17 cellular contexts compared by ENCODE assay signal in genomic region chr1:190908691-190909090, GRCh38.
"Had no signal": no experiment of that assay in that cellular context is flagged by ENCODE, and none has a peak within 500 bp of the region (broad histone marks: within the 10 kb centered on the region; RNA-seq: fewer than 3 reads in every experiment).

No MANE protein-coding gene starts in this region.

- H3K27ac Mint-ChIP-seq: activated naive CD4-positive, alpha-beta T cell treated with anti-CD3 and anti-CD28 coated beads, Interleukin-2, amount 50 U/mL, for 72 hours; activated T-cell treated with anti-CD3 and anti-CD28 coated beads, Interleukin-2, amount 50 U/mL, for 24 hours; immature natural killer cell; naive thymus-derived CD4-positive, alpha-beta T cell; stimulated activated effector memory CD8-positive, alpha-beta T cell treated with anti-CD3 and anti-CD28 coated beads, Interleukin-12 subunit alpha, Interleukin-12 subunit beta, amount 100 ng/mL, for 72 hours had no signal

- H3K27me3 Mint-ChIP-seq: activated T-cell treated with anti-CD3 and anti-CD28 coated beads, Interleukin-2, amount 50 U/mL, for 24 hours; naive thymus-derived CD4-positive, alpha-beta T cell had no signal

- H3K36me3 ChIP-seq: colonic mucosa, neutrophil, right atrium auricular region, tibial nerve, vagina had no signal

- H3K4me3 Mint-ChIP-seq: activated T-cell treated with anti-CD3 and anti-CD28 coated beads, Interleukin-2, amount 50 U/mL, for 24 hours; immature natural killer cell; naive thymus-derived CD4-positive, alpha-beta T cell; stimulated activated effector memory CD8-positive, alpha-beta T cell treated with anti-CD3 and anti-CD28 coated beads, Interleukin-12 subunit alpha, Interleukin-12 subunit beta, amount 100 ng/mL, for 72 hours had no signal

- DNase-seq: activated CD4-positive, alpha-beta T cell treated with anti-CD3 and anti-CD28 coated beads, Interleukin-2, amount 50 U/mL, for 1 hour; activated CD4-positive, CD25-positive, alpha-beta regulatory T cell; activated effector memory CD4-positive, alpha-beta T cell treated with anti-CD3 and anti-CD28 coated beads, Interleukin-2, amount 50 U/mL, for 16 hours; activated T-cell treated with anti-CD3 and anti-CD28 coated beads, Interleukin-2, amount 50 U/mL, for 24 hours; colonic mucosa; effector memory CD4-positive, alpha-beta T cell; immature natural killer cell; left cardiac atrium; naive thymus-derived CD4-positive, alpha-beta T cell; small intestine; T-helper 2 cell had no signal

- H3K4me1 Mint-ChIP-seq: immature natural killer cell; naive thymus-derived CD4-positive, alpha-beta T cell; stimulated activated effector memory CD8-positive, alpha-beta T cell treated with anti-CD3 and anti-CD28 coated beads, Interleukin-12 subunit alpha, Interleukin-12 subunit beta, amount 100 ng/mL, for 72 hours had no signal

- H3K27ac ChIP-seq: colonic mucosa, neutrophil, right atrium auricular region, tibial nerve, vagina had no signal

- H3K9me3 ChIP-seq: colonic mucosa, neutrophil, right atrium auricular region, tibial nerve, vagina had no signal

- H3K4me3 ChIP-seq: colonic mucosa, right atrium auricular region, tibial nerve, vagina had no signal

- H3K36me3 Mint-ChIP-seq: activated naive CD4-positive, alpha-beta T cell treated with anti-CD3 and anti-CD28 coated beads, Interleukin-2, amount 50 U/mL, for 72 hours; immature natural killer cell; naive thymus-derived CD4-positive, alpha-beta T cell; stimulated activated effector memory CD8-positive, alpha-beta T cell treated with anti-CD3 and anti-CD28 coated beads, Interleukin-12 subunit alpha, Interleukin-12 subunit beta, amount 100 ng/mL, for 72 hours had no signal

- H3K4me1 ChIP-seq: colonic mucosa, right atrium auricular region, tibial nerve, vagina had no signal

- H3K27me3 ChIP-seq: colonic mucosa, neutrophil, right atrium auricular region, tibial nerve, vagina had no signal

- ATAC-seq: activated naive CD4-positive, alpha-beta T cell treated with anti-CD3 and anti-CD28 coated beads, Interleukin-2, amount 50 U/mL, for 72 hours; left cardiac atrium; naive thymus-derived CD4-positive, alpha-beta T cell; stimulated activated effector memory CD8-positive, alpha-beta T cell treated with anti-CD3 and anti-CD28 coated beads, Interleukin-12 subunit alpha, Interleukin-12 subunit beta, amount 100 ng/mL, for 72 hours had no signal
